ENCODE assay signal across 8 cellular contexts in genomic region chr6:170290306-170291128, GRCh38. TPM values are rescaled to one million over a fixed set of nuclear protein-coding genes. Genes with fewer than 3 reads are reported as not detected.
DNase-seq lines count a peak whose midpoint lies in the region; ATAC-seq, FAIRE-seq and TF ChIP-seq lines count a peak whose summit lies in the region.

DLL1 (minus strand) TSS chr6:170291078; CDS start chr6:170290139, 939 bp downstream.

- 2% methylated on average over 34 to 45 of the region's 81 CpGs for WGBS in thyroid gland, 2 donors

- ATAC-seq in GM18873 (IDR thresholded peaks at IDR 0.05; ENCODE audit: low FRiP score, unreplicated experiment): no peak
- ATAC-seq in GM21515 (IDR thresholded peaks at IDR 0.05; ENCODE audit: unreplicated experiment): no peak

- peak within 1 kb of the TSS; percentile 24 to 72 (median 71) for H3K4me3 ChIP-seq in thyroid gland (replicated peaks in 1 of 3)

- intact Hi-C loops in thyroid gland (cut with DNase I): loop anchor here (10.0 kb wide), 1 partner anchor 336 kb away; no protein-coding TSS in a partner anchor

- TF ChIP-seq CTCF in thyroid gland (IDR thresholded peaks at IDR 0.05): no peak

- TF ChIP-seq POLR2A in GM12892 (IDR thresholded peaks at IDR 0.05; ENCODE audit: low read depth, low read length): no peak
- TF ChIP-seq POLR2A in thyroid gland (IDR thresholded peaks at IDR 0.05): peak in 1 of 2 donors; percentile 65

- DNase-seq in GM12892 (ENCODE audit: insufficient read length): no peak
- peak; percentile 78 for DNase-seq in NCI-H1436 (lab: John Stamatoyannopoulos, UW)
- DNase-seq in activated CD4-positive, alpha-beta T cell treated with anti-CD3 and anti-CD28 coated beads, Interleukin-2, amount 50 U/mL, for 1 hour: peak; percentile 25
- DNase-seq in epithelial cell of prostate (ENCODE audit: low read depth, low spot score): no peak
- peak; percentile 69 for DNase-seq in middle frontal gyrus (ENCODE audit: extremely low spot score, low spot score)
- DNase-seq in thyroid gland: peak; percentile 42 to 52

- peak; percentile 17 for FAIRE-seq in GM12892 (lab: Jason Lieb, UNC)

- H3K27ac ChIP-seq in epithelial cell of prostate (peak within 1 kb of the TSS; percentile 32), thyroid gland (peak within 1 kb of the TSS; percentile 57 to 71 (median 60))

- H3K36me3 ChIP-seq in thyroid gland: peaks cover 0 to 2% of the 10 kb centered on the region in 2 donors

- H3K9me3 ChIP-seq in thyroid gland: no peaks in the 10 kb centered on the region

- H3K27me3 ChIP-seq in thyroid gland: peaks cover 16% of the 10 kb centered on the region

- H3K4me1 ChIP-seq in thyroid gland: peaks cover 31 to 50% of the 10 kb centered on the region in 2 donors

RNA-seq across cellular contexts. Expression of gene DLL1, which starts in this region (rescaled TPM):
- 0.17 TPM for polyA plus RNA-seq in GM12892 (2012; ENCODE audit: missing spikeins)
- 10 to 100 TPM in 3 of 4 donors, 1 to 10 TPM in 1; 6.6 to 14.9 (median 11.5) TPM for total RNA-seq in thyroid gland

Comparison
In these comparisons a context has a peak if more than half of its experiments do, and no peak if none do; other contexts are left out.
1. DNase-seq: peak in NCI-H1436 (single experiment), activated CD4-positive, alpha-beta T cell treated with anti-CD3 and anti-CD28 coated beads, Interleukin-2, amount 50 U/mL, for 1 hour (single experiment), middle frontal gyrus (single experiment) and thyroid gland (2 of 2); none in GM12892 (single experiment) and epithelial cell of prostate (single experiment).